In the genomic region with DNA sequence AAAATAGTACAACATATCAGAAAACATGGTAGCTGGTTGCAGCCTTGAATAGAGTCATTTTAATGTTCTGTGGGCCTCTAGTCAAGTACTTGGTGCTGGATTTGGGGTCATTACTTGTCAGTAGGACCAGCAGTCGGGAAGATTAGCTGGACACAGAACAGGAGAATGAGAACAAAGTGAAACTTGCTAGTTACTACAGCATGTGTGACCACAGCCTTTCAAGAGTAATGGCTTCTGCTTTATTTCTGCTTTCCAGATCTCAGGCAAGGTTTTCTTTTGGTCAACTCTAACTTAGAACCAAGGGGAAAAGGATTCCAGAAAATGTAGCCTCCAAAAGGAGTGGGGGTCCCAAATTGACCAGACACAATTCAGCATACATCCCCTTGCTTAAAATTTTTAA, we compare ENCODE assay signal across 25 cellular contexts. TPM values are rescaled to one million over a fixed set of nuclear protein-coding genes. Genes with fewer than 3 reads are reported as not detected.
A peak's percentile ranks its signal among the peaks of the same experiment; 100 is the strongest.
DNase-seq lines count a peak whose midpoint lies in the region; ATAC-seq and TF ChIP-seq lines count a peak whose summit lies in the region.
"Had no signal": no experiment of that assay in that cellular context is flagged by ENCODE, and none has a peak within 500 bp of the region (broad histone marks: within the 10 kb centered on the region; RNA-seq: fewer than 3 reads in every experiment).

No MANE protein-coding gene starts in this region.

- intact Hi-C loops in PC-9 (cut with micrococcal nuclease; ENCODE audit: unreplicated experiment): no loop called here

- H4K20me1 ChIP-seq in BLaER1 (no peaks in the 10 kb centered on the region), KMS-11 (ENCODE audit: insufficient read depth) (no peaks in the 10 kb centered on the region), PC-9 (ENCODE audit: insufficient read depth) (no peaks in the 10 kb centered on the region)

- DNase-seq in PC-9: no peak
- DNase-seq in NCI-H1930 (lab: John Stamatoyannopoulos, UW): no peak
- DNase-seq in NCI-H1694 treated with DMSO at 0.1 percent for 48 hours (lab: John Stamatoyannopoulos, UW): no peak
- DNase-seq in GOT3 (lab: John Stamatoyannopoulos, UW): no peak
- no peak for DNase-seq in erythroblast (lab: John Stamatoyannopoulos, UW)
- DNase-seq: activated CD4-positive, alpha-beta T cell treated with anti-CD3 and anti-CD28 coated beads for 48 hours; activated CD8-positive, alpha-beta memory T cell treated with anti-CD3 and anti-CD28 coated beads for 24 hours; activated naive CD4-positive, alpha-beta T cell treated with anti-CD3 and anti-CD28 coated beads, Interleukin-2, amount 50 U/mL, for 16 hours; activated T-cell treated with anti-CD3 and anti-CD28 coated beads for 4 hours; hypothalamus; left cardiac atrium; mucosa of descending colon; NCI-H2081; NCI-H2227 treated with DMSO at 0.1 percent for 48 hours; NCI-H526 treated with DMSO at 0.1 percent for 48 hours; SIG-M5; substantia nigra; SW 1271; T-helper 9 cell; trophoblast cell had no signal

- H3K36me3 ChIP-seq in BLaER1 (no peaks in the 10 kb centered on the region), KMS-11 (ENCODE audit: insufficient read depth) (no peaks in the 10 kb centered on the region), PC-9 (ENCODE audit: low read depth) (no peaks in the 10 kb centered on the region)

- H2AFZ ChIP-seq in KMS-11 (ENCODE audit: low read depth) (peak overlapping the region; percentile 48; the same call in 1 of the 2 replicates), PC-9 (peak overlapping the region; percentile 43; the same call in 1 of the 2 replicates)

- no peak overlapping the region for H3K27ac ChIP-seq in BLaER1
- 0 out of 2 replicates have a peak overlapping the region, but pooled peaks have one; percentile 21 for H3K27ac ChIP-seq in KMS-11
- no peak overlapping the region for H3K27ac ChIP-seq in PC-9
- H3K27ac ChIP-seq: VCaP had no signal

- H3K9ac ChIP-seq in BLaER1: no peak overlapping the region
- peak overlapping the region; percentile 10; the same call in 1 of the 2 replicates for H3K9ac ChIP-seq in KMS-11

- H3K27me3 ChIP-seq in BLaER1 (no peaks in the 10 kb centered on the region), KMS-11 (ENCODE audit: insufficient read depth, low read depth) (no peaks in the 10 kb centered on the region), PC-9 (ENCODE audit: insufficient read depth, low read depth) (no peaks in the 10 kb centered on the region)

- H3K4me3 ChIP-seq in BLaER1 (no peak overlapping the region), KMS-11 (IDR thresholded peaks at IDR 0.05; ENCODE audit: insufficient read depth, low read depth, low read length) (no peak overlapping the region), PC-9 (no peak overlapping the region)
- H3K4me3 ChIP-seq: mucosa of descending colon had no signal

- H3K4me1 ChIP-seq in BLaER1 (peaks cover 8% of the 10 kb centered on the region; the same call in 1 of the 2 replicates), KMS-11 (ENCODE audit: low read depth, poor library complexity, severe bottlenecking) (peaks cover 14% of the 10 kb centered on the region), PC-9 (replicated peaks; ENCODE audit: insufficient read depth) (peaks cover 5% of the 10 kb centered on the region; the same call in 1 of the 2 replicates)

- CTCF ChIA-PET in PC-9 (lab: Charles Lee): no interaction called here

- no peaks in the 10 kb centered on the region for H3K9me3 ChIP-seq in BLaER1
- H3K9me3 ChIP-seq in PC-9 (ENCODE audit: insufficient read depth, low read depth): no peaks in the 10 kb centered on the region
- H3K9me3 ChIP-seq: mucosa of descending colon had no signal

- no peak for TF ChIP-seq CTCF in KMS-11 (conservative IDR thresholded peaks at IDR 0.05; ENCODE audit: low read depth, low read length)
- no peak for TF ChIP-seq CTCF in PC-9 (conservative IDR thresholded peaks at IDR 0.05)

- no peaks in the 10 kb centered on the region for H3F3A ChIP-seq in PC-9 (ENCODE audit: insufficient read depth, low read depth)

- H3K79me2 ChIP-seq in KMS-11 (ENCODE audit: insufficient read depth, low read depth): no peaks in the 10 kb centered on the region
- H3K79me2 ChIP-seq in PC-9 (ENCODE audit: low read depth): no peaks in the 10 kb centered on the region

- BruUV-seq in PC-9 (replicated peaks; lab: Mats Ljungman, UMichigan): no TSS peak

- POLR2A ChIA-PET in PC-9 (lab: Charles Lee; ENCODE audit: unreplicated experiment): no interaction called here

- H3K4me2 ChIP-seq in BLaER1 (peak overlapping the region; percentile 44), KMS-11 (peak overlapping the region; percentile 50), PC-9 (no peak overlapping the region)

- peak; percentile 53 for ATAC-seq in GM18867 (IDR thresholded peaks at IDR 0.05; ENCODE audit: unreplicated experiment)
- ATAC-seq: HCT116, left cardiac atrium, mucosa of descending colon had no signal

- no peaks in the 10 kb centered on the region for H3K9me2 ChIP-seq in PC-9 (ENCODE audit: insufficient read depth)

- TF ChIP-seq POLR2A in erythroblast (IDR thresholded peaks at IDR 0.05; ENCODE audit: low read length): no peak

RNA-seq across cellular contexts. Expression of a gene that starts 17.1 kb away (rescaled TPM):
- total RNA-seq in PC-9 (2021): 11.5 and 14.1 TPM in 2 replicates
